ENCODE assay signal across 17 cellular contexts in the genomic region with DNA sequence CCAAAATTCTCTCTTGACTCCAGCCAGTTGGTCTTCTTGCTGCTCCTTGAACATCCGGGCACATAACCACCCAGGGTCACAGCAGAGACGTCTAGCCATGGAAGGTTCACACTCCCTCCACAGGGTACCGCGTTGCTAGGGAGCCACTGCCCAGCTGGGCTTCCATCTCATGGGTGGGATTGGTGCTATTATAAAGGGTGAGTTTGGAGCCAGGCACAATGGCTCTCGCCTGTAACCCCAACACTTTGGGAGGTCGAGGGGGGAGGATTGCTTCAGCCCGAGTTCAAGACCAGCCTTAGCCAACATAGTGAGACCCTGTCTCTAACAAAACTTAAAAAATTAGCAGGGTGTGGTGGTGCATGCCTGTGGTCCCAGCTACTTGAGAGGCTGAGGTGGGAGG. TPM values are rescaled to one million over a fixed set of nuclear protein-coding genes. Genes with fewer than 3 reads are reported as not detected.
A peak's percentile ranks its signal among the peaks of the same experiment; 100 is the strongest.
DNase-seq lines count a peak whose midpoint lies in the region; TF ChIP-seq lines count a peak whose summit lies in the region.
"Had no signal": no experiment of that assay in that cellular context is flagged by ENCODE, and none has a peak within 500 bp of the region (broad histone marks: within the 10 kb centered on the region; RNA-seq: fewer than 3 reads in every experiment).

No MANE protein-coding gene starts in this region.

- no peak overlapping the region for H3K4me2 ChIP-seq in OCI-LY1 (ENCODE audit: low read length)
- H3K4me2 ChIP-seq: A549 had no signal

- no peaks in the 10 kb centered on the region for H3F3A ChIP-seq in OCI-LY1 (ENCODE audit: insufficient read depth, low read length)

- DNase-seq in ecto neural progenitor cell (ENCODE audit: low spot score) (peak; percentile 18), neural crest cell (ENCODE audit: low read depth, low spot score) (no peak), spleen (peak; percentile 36), thyroid gland (no peak), D341Med (ENCODE audit: low spot score) (no peak), COLO668 (lab: John Stamatoyannopoulos, UW; ENCODE audit: unreplicated experiment) (no peak)
- DNase-seq: BE2C, COR-L47, DMS53, GF-D8, GM23248 had no signal

- no peak overlapping the region for H3K4me3 Mint-ChIP-seq in neural crest cell
- H3K4me3 Mint-ChIP-seq: CD4-positive, alpha-beta memory T cell had no signal

- H3K27ac ChIP-seq in OCI-LY1 (ENCODE audit: low read depth, low read length, poor library complexity, severe bottlenecking) (peak overlapping the region; percentile 86), spleen (no peak overlapping the region), thyroid gland (no peak overlapping the region)
- H3K27ac ChIP-seq: A549, C4-2B, GM23248 had no signal

- 86 to 100% (median 98%) methylated on average over 7 of the region's 7 CpGs for WGBS in spleen, 5 donors
- WGBS in thyroid gland, 2 donors: 96% methylated on average over 7 of the region's 7 CpGs

- H3K27me3 ChIP-seq in OCI-LY1 (ENCODE audit: insufficient read depth, low read length): no peaks in the 10 kb centered on the region
- H3K27me3 ChIP-seq in spleen (replicated peaks in 1 of 7): no peaks in the 10 kb centered on the region
- no peaks in the 10 kb centered on the region for H3K27me3 ChIP-seq in thyroid gland

- peaks cover 5% of the 10 kb centered on the region for H3K27me3 Mint-ChIP-seq in neural crest cell (ENCODE audit: low read depth)
- H3K27me3 Mint-ChIP-seq: CD4-positive, alpha-beta memory T cell had no signal

- peak overlapping the region; percentile 95 for H3K27ac Mint-ChIP-seq in neural crest cell (ENCODE audit: unreplicated experiment)

- H3K4me3 ChIP-seq in OCI-LY1 (ENCODE audit: low read depth, low read length, poor library complexity, severe bottlenecking): no peak overlapping the region
- no peak overlapping the region for H3K4me3 ChIP-seq in spleen
- H3K4me3 ChIP-seq in thyroid gland (replicated peaks in 1 of 3): no peak overlapping the region
- H3K4me3 ChIP-seq: A549, GM23248 had no signal

- TF ChIP-seq CTCF in OCI-LY1 (IDR thresholded peaks at IDR 0.05; ENCODE audit: low read length) (no peak), neural crest cell (conservative IDR thresholded peaks at IDR 0.05) (no peak), spleen (IDR thresholded peaks at IDR 0.05 in 8 of 11, conservative IDR thresholded peaks at IDR 0.05 in 3 of 11) (no peak), thyroid gland (IDR thresholded peaks at IDR 0.05) (no peak)

- no peaks in the 10 kb centered on the region for H3K36me3 Mint-ChIP-seq in neural crest cell (ENCODE audit: low read depth)

- intact Hi-C loops in spleen (cut with DNase I; ENCODE audit: low total_unique reads) (no loop called here), thyroid gland (cut with DNase I) (no loop called here)

- no peaks in the 10 kb centered on the region for H3K36me3 ChIP-seq in OCI-LY1 (ENCODE audit: insufficient read depth, low read length)
- peaks cover 0 to 58% (median 4%) of the 10 kb centered on the region in 6 donors for H3K36me3 ChIP-seq in spleen
- H3K36me3 ChIP-seq in thyroid gland: no peaks in the 10 kb centered on the region
- H3K36me3 ChIP-seq: BE2C had no signal

- peaks cover 64% of the 10 kb centered on the region for H3K4me1 ChIP-seq in OCI-LY1 (ENCODE audit: insufficient read depth, low read length, severe bottlenecking)
- peaks cover 0 to 13% (median 5%) of the 10 kb centered on the region in 6 donors for H3K4me1 ChIP-seq in spleen
- peaks cover 13 to 23% of the 10 kb centered on the region in 2 donors for H3K4me1 ChIP-seq in thyroid gland
- H3K4me1 ChIP-seq: A549 had no signal

- no peaks in the 10 kb centered on the region for H3K9me2 ChIP-seq in OCI-LY1 (ENCODE audit: low read depth, low read length)

- H3K9me3 Mint-ChIP-seq in neural crest cell: no peaks in the 10 kb centered on the region

- no peaks in the 10 kb centered on the region for H4K20me1 ChIP-seq in OCI-LY1 (ENCODE audit: insufficient read depth, low read length)

- no peaks in the 10 kb centered on the region for H3K79me2 ChIP-seq in OCI-LY1 (ENCODE audit: insufficient read depth, low read length)

- H2AFZ ChIP-seq in OCI-LY1 (ENCODE audit: low read length): no peak overlapping the region
- H2AFZ ChIP-seq: GM23248 had no signal

- TF ChIP-seq POLR2A in spleen (IDR thresholded peaks at IDR 0.05): no peak
- no peak for TF ChIP-seq POLR2A in thyroid gland (IDR thresholded peaks at IDR 0.05)

- peaks cover 34% of the 10 kb centered on the region for H3K4me1 Mint-ChIP-seq in neural crest cell
- H3K4me1 Mint-ChIP-seq: CD4-positive, alpha-beta memory T cell had no signal

- H3K9ac ChIP-seq in OCI-LY1 (ENCODE audit: low read length): no peak overlapping the region
- H3K9ac ChIP-seq: GM23248 had no signal

- H3K9me3 ChIP-seq in OCI-LY1 (ENCODE audit: low read length) (no peaks in the 10 kb centered on the region), spleen (no peaks in the 10 kb centered on the region), thyroid gland (no peaks in the 10 kb centered on the region)
- H3K9me3 ChIP-seq: A549, BE2C had no signal

RNA-seq across cellular contexts. Expression of gene SKOR1, which starts 17.5 kb away (rescaled TPM):
- 0.36 and 0.49 TPM in 2 replicates for total RNA-seq in neural crest cell
- total RNA-seq in spleen: 1 to 10 TPM in 1 of 7 donors, under 1 TPM in 6; 0.17 to 1.1 (median 0.57) TPM
- under 1 TPM; 0.06 to 0.29 (median 0.20) TPM for polyA plus RNA-seq in spleen
- total RNA-seq in thyroid gland: 1 to 10 TPM in 1 of 4 donors, under 1 TPM in 3; 0.49 to 1.2 (median 0.85) TPM
- polyA plus RNA-seq: GM23248 had no signal

RNA-seq across cellular contexts. Expression of gene RNU6-1, which starts 32.0 kb away (rescaled TPM):
- not detected in 2 replicates for total RNA-seq in neural crest cell
- total RNA-seq in spleen: not detected
- not detected for polyA plus RNA-seq in spleen
- not detected for total RNA-seq in thyroid gland
- total RNA-seq: CD4-positive, alpha-beta memory T cell; GM23248 had no signal
- polyA plus RNA-seq: A549; AG04450; CD4-positive, alpha-beta memory T cell; GM23248; HepG2 had no signal

Comparison
In these comparisons a context has a peak if more than half of its experiments do, and no peak if none do; other contexts are left out.
1. DNase-seq: peak in ecto neural progenitor cell (single experiment) and spleen (single experiment); none in neural crest cell (single experiment), thyroid gland (0 of 2), D341Med (single experiment) and COLO668 (single experiment).